8 cellular contexts compared by ENCODE assay signal in the genomic region with DNA sequence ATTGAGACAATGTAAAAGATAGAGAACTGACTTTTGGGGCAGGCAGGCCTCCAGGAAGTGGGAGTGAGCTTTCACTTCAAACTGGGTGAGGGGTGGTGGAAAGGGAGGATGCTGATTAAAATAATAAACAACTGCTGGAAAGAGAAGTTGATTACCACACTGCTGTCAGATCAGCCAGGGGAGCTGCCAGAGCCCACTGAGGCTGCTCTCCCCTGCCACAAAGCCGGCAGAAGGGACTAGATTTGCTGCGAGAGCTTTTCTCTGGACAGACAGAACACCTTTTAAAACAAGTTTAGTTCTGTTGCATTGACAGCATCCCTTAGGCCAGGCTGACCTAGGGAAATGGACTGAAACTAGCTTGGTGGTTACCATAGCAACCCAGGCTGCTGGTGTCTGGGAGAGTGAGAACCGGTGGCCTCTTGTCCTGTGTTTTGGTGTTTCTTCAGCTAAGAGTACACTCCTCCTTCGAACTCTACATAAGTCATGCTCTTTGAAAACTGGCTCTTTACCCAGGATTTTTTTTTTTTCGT.
A peak's percentile ranks its signal among the peaks of the same experiment; 100 is the strongest.
DNase-seq lines count a peak whose midpoint lies in the region; ATAC-seq, FAIRE-seq and TF ChIP-seq lines count a peak whose summit lies in the region.

No MANE protein-coding gene starts in this region.

- POLR2A ChIA-PET in MCF 10A (lab: Yijun Ruan, JAX), result no interaction called here

- H3K27me3 Mint-ChIP-seq in osteocyte (ENCODE audit: unreplicated experiment), result no peaks in the 10 kb centered on the region
- H3K27me3 Mint-ChIP-seq in MCF 10A (ENCODE audit: insufficient read depth, unreplicated experiment), result no peaks in the 10 kb centered on the region

- H3K4me3 Mint-ChIP-seq in osteocyte (ENCODE audit: unreplicated experiment), result peak overlapping the region; percentile 40
- no peak overlapping the region for H3K4me3 Mint-ChIP-seq in MCF 10A (ENCODE audit: unreplicated experiment)

- peak overlapping the region; percentile 88 for H3K27ac Mint-ChIP-seq in osteocyte (ENCODE audit: unreplicated experiment)
- H3K27ac Mint-ChIP-seq in MCF 10A (ENCODE audit: low read depth, unreplicated experiment), result no peak overlapping the region

- H3K4me1 Mint-ChIP-seq in osteocyte (ENCODE audit: unreplicated experiment) (peaks cover 70% of the 10 kb centered on the region), MCF 10A (ENCODE audit: insufficient read depth, unreplicated experiment) (peaks cover 13% of the 10 kb centered on the region)

- TF ChIP-seq POLR2A in GM12891 (IDR thresholded peaks at IDR 0.05; ENCODE audit: low read depth, low read length), result no peak

- TF ChIP-seq CTCF in fibroblast of mammary gland (conservative IDR thresholded peaks at IDR 0.05; ENCODE audit: control insufficient read depth, insufficient read depth, low read depth, low read length) (no peak), osteocyte (IDR thresholded peaks at IDR 0.05) (no peak), MCF 10A (IDR thresholded peaks at IDR 0.05; ENCODE audit: unreplicated experiment) (no peak)

- H3K9me3 Mint-ChIP-seq in osteocyte (ENCODE audit: unreplicated experiment) (no peaks in the 10 kb centered on the region), MCF 10A (ENCODE audit: unreplicated experiment) (no peaks in the 10 kb centered on the region)

- no peak overlapping the region for H3K4me3 ChIP-seq in fibroblast of mammary gland (ENCODE audit: control insufficient read depth, low read depth, low read length)

- CTCF ChIA-PET in MCF 10A (lab: Yijun Ruan, JAX), result interaction anchor here (0.5 to 1.2 kb wide), 3 partner anchors 12 to 1060 kb away, joined by 3 read pairs; no protein-coding TSS in a partner anchor

- no peak for DNase-seq in Right ventricle myocardium inferior (ENCODE audit: missing footprints)
- no peak for DNase-seq in cardiac septum (ENCODE audit: low spot score)
- peak; percentile 61 for DNase-seq in SK-N-DZ (ENCODE audit: low spot score)
- DNase-seq in fibroblast of mammary gland (ENCODE audit: low read depth), result peak; percentile 54
- DNase-seq in osteocyte (ENCODE audit: extremely low spot score, unreplicated experiment), result no peak
- no peak for DNase-seq in MCF 10A (ENCODE audit: unreplicated experiment)
- no peak for DNase-seq in GM12891 (ENCODE audit: insufficient read length, low spot score)

- ATAC-seq in Right ventricle myocardium inferior (peak; percentile 62), HG02981 (IDR thresholded peaks at IDR 0.05; ENCODE audit: unreplicated experiment) (peak; percentile 89)

- H3K36me3 Mint-ChIP-seq in osteocyte (ENCODE audit: unreplicated experiment) (no peaks in the 10 kb centered on the region), MCF 10A (ENCODE audit: insufficient read depth, unreplicated experiment) (no peaks in the 10 kb centered on the region)

- BruUV-seq in MCF 10A (replicated peaks; lab: Mats Ljungman, UMichigan), result no TSS peak

- FAIRE-seq in GM12891 (lab: Jason Lieb, UNC), result no peak

- intact Hi-C loops in Right ventricle myocardium inferior (cut with DNase I), result no loop called here
- intact Hi-C loops in cardiac septum (cut with DNase I), result no loop called here
- intact Hi-C loops in MCF 10A (cut with micrococcal nuclease), result no loop called here

TF ChIP-seq in GM12891, 5 proteins besides CTCF, POLR2A, EP300 and RAD21:
- TF ChIP-seq TAF1 (IDR thresholded peaks at IDR 0.05; ENCODE audit: low read depth, low read length) (no peak), POU2F2 (IDR thresholded peaks at IDR 0.05; ENCODE audit: low read depth, low read length) (no peak), PAX5 (IDR thresholded peaks at IDR 0.05; ENCODE audit: insufficient read depth, low read length, severe bottlenecking) (no peak), POLR2AphosphoS5 (IDR thresholded peaks at IDR 0.05; ENCODE audit: low read depth, low read length) (no peak), SPI1 (IDR thresholded peaks at IDR 0.05; ENCODE audit: low read depth, low read length) (no peak)
TF ChIP-seq in GM12891: peak in this region for 0.

Comparison
In these comparisons a context has a peak if more than half of its experiments do, and no peak if none do; other contexts are left out.
1. DNase-seq: peak in SK-N-DZ (single experiment) and fibroblast of mammary gland (single experiment); none in Right ventricle myocardium inferior (single experiment), cardiac septum (single experiment), osteocyte (single experiment), MCF 10A (single experiment) and GM12891 (single experiment).